ENCODE assay signal across 11 cellular contexts in the genomic region with DNA sequence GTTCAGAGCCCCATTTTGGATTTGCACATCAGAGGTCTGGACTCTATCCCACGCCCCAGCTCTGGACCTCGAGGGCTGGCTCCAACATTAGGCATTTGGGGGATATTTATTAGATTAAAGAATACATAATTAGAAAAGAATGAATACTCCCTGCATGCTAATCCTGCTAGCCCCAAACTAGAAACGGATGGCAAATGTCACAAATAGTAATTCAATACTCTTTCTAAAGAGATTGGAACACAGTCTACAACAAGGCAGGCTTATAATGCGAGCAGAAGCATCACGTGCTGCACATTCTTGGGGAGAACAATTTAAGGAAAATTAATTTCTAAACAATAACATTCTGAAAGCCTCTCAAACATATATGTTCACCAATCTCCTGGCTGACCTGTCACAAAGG. TPM values are rescaled to one million over a fixed set of nuclear protein-coding genes. Genes with fewer than 3 reads are reported as not detected.
DNase-seq lines count a peak whose midpoint lies in the region; ATAC-seq, FAIRE-seq and TF ChIP-seq lines count a peak whose summit lies in the region.
"Had no signal": no experiment of that assay in that cellular context is flagged by ENCODE, and none has a peak within 500 bp of the region (broad histone marks: within the 10 kb centered on the region; RNA-seq: fewer than 3 reads in every experiment).

No MANE protein-coding gene starts in this region.

- CTCF ChIA-PET in activated naive CD4-positive, alpha-beta T cell treated with anti-CD3 and anti-CD28 coated beads, Interleukin-2, amount 10 ng/mL, durations not matched to agents 7 days and 5 days (lab: Charles Lee) = interaction anchor here (2.1 to 4.2 kb wide), 3 partner anchors 11 to 84 kb away, joined by 10 to 19 read pairs (median 16); no protein-coding TSS in a partner anchor
- CTCF ChIA-PET in GM12878 (lab: Yijun Ruan, JAX) = interaction anchor here (1.0 to 7.6 kb wide), 15 partner anchors 10 to 163 kb away, joined by 3 to 86 read pairs (median 7); partner anchors contain the start of gene DDX20
- CTCF ChIA-PET in A673 (lab: Charles Lee) = no interaction called here

- H3K9ac ChIP-seq in GM12878 (ENCODE audit: control insufficient read depth, insufficient read depth, low read length) = 0 out of 2 replicates have a peak overlapping the region, but pooled peaks have one; percentile 71
- H3K9ac ChIP-seq in mucosa of rectum (ENCODE audit: low read depth in 1 of 2, low read length in 2 of 2) = peak overlapping the region in 1 of 2 donors; percentile 38

- peaks cover 54% of the 10 kb centered on the region for H3K4me1 Mint-ChIP-seq in activated naive CD4-positive, alpha-beta T cell treated with anti-CD3 and anti-CD28 coated beads, Interleukin-2, amount 10 ng/mL, durations not matched to agents 7 days and 5 days

- TF ChIP-seq CTCF in GM12878 (IDR thresholded peaks at IDR 0.05 in 2 of 3, conservative IDR thresholded peaks at IDR 0.05 in 1 of 3; ENCODE audit: control insufficient read depth in 2 of 3, extremely low read depth in 1 of 3, insufficient read depth in 1 of 3, low read depth in 3 of 3, low read length in 3 of 3) (no peak), tibial nerve (IDR thresholded peaks at IDR 0.05) (no peak), A673 (conservative IDR thresholded peaks at IDR 0.05; ENCODE audit: low read depth, low read length) (no peak)

- H3K4me2 ChIP-seq in GM12878 (ENCODE audit: control insufficient read depth, insufficient read depth) = peak overlapping the region; percentile 67

- no TSS peak for BruUV-seq in GM12878 (replicated peaks; lab: Mats Ljungman, UMichigan)
- no TSS peak for BruUV-seq in A673 (replicated peaks; lab: Mats Ljungman, UMichigan)

- FAIRE-seq in GM12878 (lab: Jason Lieb, UNC) = no peak

- H3K4me3 ChIP-seq in GM12878 = no peak overlapping the region
- no peak overlapping the region for H3K4me3 ChIP-seq in mucosa of rectum (ENCODE audit: low read length in 2 of 2)
- no peak overlapping the region for H3K4me3 ChIP-seq in tibial nerve
- no peak overlapping the region for H3K4me3 ChIP-seq in A673 (ENCODE audit: low read depth, low read length, poor library complexity, severe bottlenecking)

- peaks cover 79% of the 10 kb centered on the region for H3K4me1 ChIP-seq in GM12878 (ENCODE audit: control insufficient read depth, insufficient read depth, low read length)
- peaks cover 30 to 34% of the 10 kb centered on the region in 2 donors for H3K4me1 ChIP-seq in mucosa of rectum (ENCODE audit: control insufficient read depth in 2 of 2, insufficient read depth in 2 of 2, low read length in 2 of 2)
- peaks cover 5 to 37% (median 26%) of the 10 kb centered on the region in 4 donors for H3K4me1 ChIP-seq in tibial nerve
- H3K4me1 ChIP-seq in A673 (ENCODE audit: insufficient read depth, low read length, poor library complexity, severe bottlenecking) = peaks cover 13% of the 10 kb centered on the region

- H3K27ac Mint-ChIP-seq in activated naive CD4-positive, alpha-beta T cell treated with anti-CD3 and anti-CD28 coated beads, Interleukin-2, amount 10 ng/mL, durations not matched to agents 7 days and 5 days = peak overlapping the region; percentile 92

- peaks cover 2% of the 10 kb centered on the region for H3K36me3 Mint-ChIP-seq in activated naive CD4-positive, alpha-beta T cell treated with anti-CD3 and anti-CD28 coated beads, Interleukin-2, amount 10 ng/mL, durations not matched to agents 7 days and 5 days

- RAD21 ChIA-PET in GM12878 (lab: Charles Lee; ENCODE audit: unreplicated experiment) = interaction anchor here (0.7 to 11.4 kb wide), 14 partner anchors 10 to 377 kb away, joined by 3 to 331 read pairs (median 7); partner anchors contain the start of gene RAP1A

- TF ChIP-seq POLR2A in GM12878 (IDR thresholded peaks at IDR 0.05; ENCODE audit: low read depth, low read length) = no peak
- TF ChIP-seq POLR2A in tibial nerve (IDR thresholded peaks at IDR 0.05) = no peak

- POLR2A ChIA-PET in GM12878 (lab: Charles Lee) (interaction anchor here (1.2 to 7.1 kb wide), 6 partner anchors 10 to 84 kb away, joined by 3 to 130 read pairs (median 12); partner anchors contain the start of gene RAP1A), A673 (lab: Charles Lee; ENCODE audit: low non-redundant PET) (no interaction called here)

- TF ChIP-seq EP300 in GM12878 (IDR thresholded peaks at IDR 0.05; ENCODE audit: borderline replicate concordance in 1 of 2, control insufficient read depth in 1 of 2, low read depth in 2 of 2, low read length in 2 of 2) (no peak), tibial nerve (IDR thresholded peaks at IDR 0.05) (no peak)

- H3K4me3 Mint-ChIP-seq in activated naive CD4-positive, alpha-beta T cell treated with anti-CD3 and anti-CD28 coated beads, Interleukin-2, amount 10 ng/mL, durations not matched to agents 7 days and 5 days = no peak overlapping the region

- WGBS in GM12878 (ENCODE audit: insufficient coverage, insufficient replicate concordance, low lambda C conversion rate, missing lambda C conversion rate) = 84% methylated on average over 5 of the region's 5 CpGs
- WGBS in tibial nerve, 2 donors = 24 to 30% methylated on average over 5 of the region's 5 CpGs

- ATAC-seq in GM12878 (no peak), GM19023 (IDR thresholded peaks at IDR 0.05; ENCODE audit: unreplicated experiment) (no peak)

- H3K27me3 ChIP-seq in GM12878 (replicated peaks in 1 of 2; ENCODE audit: control insufficient read depth in 2 of 2, insufficient read depth in 2 of 2, low read length in 1 of 2) = no peaks in the 10 kb centered on the region
- no peaks in the 10 kb centered on the region for H3K27me3 ChIP-seq in mucosa of rectum (ENCODE audit: control insufficient read depth in 2 of 2, insufficient read depth in 2 of 2, low read length in 2 of 2)
- no peaks in the 10 kb centered on the region for H3K27me3 ChIP-seq in tibial nerve
- H3K27me3 ChIP-seq in A673 (replicated peaks; ENCODE audit: insufficient read depth, low read depth, low read length, poor library complexity) = no peaks in the 10 kb centered on the region
- H3K27me3 ChIP-seq: dorsolateral prefrontal cortex had no signal

- no peak for TF ChIP-seq RAD21 in GM12878 (IDR thresholded peaks at IDR 0.05; ENCODE audit: insufficient read depth, low read depth, low read length)

- H3K27me3 Mint-ChIP-seq in activated naive CD4-positive, alpha-beta T cell treated with anti-CD3 and anti-CD28 coated beads, Interleukin-2, amount 10 ng/mL, durations not matched to agents 7 days and 5 days = no peaks in the 10 kb centered on the region

- no peaks in the 10 kb centered on the region for H4K20me1 ChIP-seq in GM12878 (ENCODE audit: control insufficient read depth, insufficient read depth)

- intact Hi-C loops in GM12878 (cut with micrococcal nuclease; ENCODE audit: unreplicated experiment) = loop anchor here (2.0 to 5.0 kb wide), 2 partner anchors 35 to 83 kb away; no protein-coding TSS in a partner anchor
- intact Hi-C loops in A673 (cut with micrococcal nuclease; ENCODE audit: unreplicated experiment) = no loop called here

- H2AFZ ChIP-seq in GM12878 (ENCODE audit: control insufficient read depth, low read depth, low read length) = no peak overlapping the region

- no peaks in the 10 kb centered on the region for H3K36me3 ChIP-seq in GM12878 (ENCODE audit: control insufficient read depth in 2 of 2, insufficient read depth in 2 of 2, low read length in 1 of 2)
- no peaks in the 10 kb centered on the region for H3K36me3 ChIP-seq in mucosa of rectum (ENCODE audit: control insufficient read depth in 2 of 2, insufficient read depth in 2 of 2, low read length in 2 of 2)
- H3K36me3 ChIP-seq in tibial nerve = no peaks in the 10 kb centered on the region
- no peaks in the 10 kb centered on the region for H3K36me3 ChIP-seq in A673 (ENCODE audit: insufficient read depth, low read length, poor library complexity, severe bottlenecking)

- H3K9me3 Mint-ChIP-seq in activated naive CD4-positive, alpha-beta T cell treated with anti-CD3 and anti-CD28 coated beads, Interleukin-2, amount 10 ng/mL, durations not matched to agents 7 days and 5 days = peaks cover 2% of the 10 kb centered on the region
- H3K9me3 Mint-ChIP-seq: activated T-cell treated with anti-CD3 and anti-CD28 coated beads, Interleukin-2, amount 50 U/mL, for 4 hours had no signal

- H3K79me2 ChIP-seq in GM12878 (ENCODE audit: control insufficient read depth, insufficient read depth, low read length) = no peaks in the 10 kb centered on the region; the same call in 1 of the 2 replicates

- H3K9me3 ChIP-seq in GM12878 (replicated peaks; ENCODE audit: control insufficient read depth, insufficient read depth, low read length) = no peaks in the 10 kb centered on the region
- H3K9me3 ChIP-seq in mucosa of rectum (ENCODE audit: control insufficient read depth in 2 of 2, low read length in 2 of 2) = no peaks in the 10 kb centered on the region
- no peaks in the 10 kb centered on the region for H3K9me3 ChIP-seq in tibial nerve
- H3K9me3 ChIP-seq in A673 (ENCODE audit: low read depth, low read length, poor library complexity, severe bottlenecking) = no peaks in the 10 kb centered on the region

- peak overlapping the region; percentile 83 for H3K27ac ChIP-seq in GM12878 (ENCODE audit: control insufficient read depth, insufficient read depth)
- peak overlapping the region; percentile 81 to 82 for H3K27ac ChIP-seq in mucosa of rectum (ENCODE audit: low read depth in 2 of 2, low read length in 2 of 2)
- peak overlapping the region; percentile 53 to 89 (median 81) for H3K27ac ChIP-seq in tibial nerve
- H3K27ac ChIP-seq in A673 (ENCODE audit: low read depth, low read length, poor library complexity, severe bottlenecking) = no peak overlapping the region
- H3K27ac ChIP-seq: SK-N-MC had no signal

- in situ Hi-C loops in GM12878 (cut with MboI) = loop anchor here (10.0 kb wide), 1 partner anchor 77 kb away; no protein-coding TSS in a partner anchor

- SMC1A ChIA-PET in GM12878 (lab: Charles Lee; ENCODE audit: uncharacterized antibody, unreplicated experiment) = interaction anchor here (0.7 to 16.7 kb wide), 28 partner anchors 7 to 373 kb away, joined by 3 to 446 read pairs (median 7); partner anchors contain the start of gene RAP1A

- DNase-seq in activated naive CD4-positive, alpha-beta T cell treated with anti-CD3 and anti-CD28 coated beads, Interleukin-2, amount 10 ng/mL, durations not matched to agents 7 days and 5 days = no peak
- DNase-seq in activated naive CD4-positive, alpha-beta T cell treated with Interleukin-2 at 50 U/mL for 16 hours = no peak
- DNase-seq in GM12878 (ENCODE audit: low read depth, low spot score) = no peak
- DNase-seq in tibial nerve (ENCODE audit: low spot score in 2 of 2) = no peak
- no peak for DNase-seq in stimulated activated CD4-positive, alpha-beta T cell treated with anti-CD3 and anti-CD28 coated beads, Interleukin-2, amount 100 ng/mL, for 48 hours
- DNase-seq in A673 (ENCODE audit: low spot score) = no peak
- DNase-seq: activated T-cell treated with anti-CD3 and anti-CD28 coated beads, Interleukin-2, amount 50 U/mL, for 4 hours had no signal

RNA-seq across cellular contexts. Expression of gene RAP1A, which starts 27.6 kb away (rescaled TPM):
- 52.4 and 56.6 TPM in 2 replicates for total RNA-seq in GM12878 (2013; cell fraction: nucleolus; rRNA removed)
- total RNA-seq in GM12878 (2014; rRNA removed) = 41.6 and 53.4 TPM in 2 replicates
- total RNA-seq in GM12878 (2014; rRNA removed; fragmentation: Illumina TruSeq; extraction: Trizol) = 38.4 and 42.2 TPM in 2 replicates
- 141 TPM in 2 replicates for total RNA-seq in GM12878 (2021)
- polyA plus RNA-seq in GM12878 (2011; ENCODE audit: low read depth) = 81.1 TPM
- polyA plus RNA-seq in GM12878 (2011; rRNA removed) = 141 and 206 TPM in 2 replicates
- 43.4 and 49.4 TPM in 2 replicates for polyA plus RNA-seq in GM12878 (2011; cell fraction: cytosol; rRNA removed)
- polyA plus RNA-seq in GM12878 (2011; cell fraction: nucleus; rRNA removed) = 31.2 and 34.0 TPM in 2 replicates
- polyA plus RNA-seq in GM12878 (2012) = 144 and 163 TPM in 2 replicates
- polyA plus RNA-seq in GM12878 (2014; fragmentation: Illumina TruSeq; extraction: Trizol) = 213 and 259 TPM in 2 replicates
- polyA plus RNA-seq in GM12878 (2014; fragmentation: Nextera tagmentation; extraction: Ambion mirVana) = 10 to 100 TPM; 71.8 to 93.7 TPM
- polyA plus RNA-seq in GM12878 (2014; rRNA removed) = 86.4 and 106 TPM in 2 replicates
- polyA plus RNA-seq in GM12878 (2016; fragmentation: Nextera tagmentation; extraction: Ambion mirVana) = 10 to 100 TPM; 76.7 to 78.4 TPM
- polyA minus RNA-seq in GM12878 (2011; rRNA and poly(A)+ RNA removed) = 29.2 and 61.7 TPM in 2 replicates
- 20.2 and 26.1 TPM in 2 replicates for polyA minus RNA-seq in GM12878 (2011; cell fraction: cytosol; rRNA and poly(A)+ RNA removed)
- 10.6 and 17.6 TPM in 2 replicates for polyA minus RNA-seq in GM12878 (2011; cell fraction: nucleus; rRNA and poly(A)+ RNA removed)
- total RNA-seq in tibial nerve = 10 to 100 TPM; 45.5 to 48.7 (median 46.8) TPM
- total RNA-seq in A673 (2021) = 50.9 and 52.8 TPM in 2 replicates
